ENCODE assay signal across 8 cellular contexts in genomic region chr20:18137412-18138265, GRCh38. TPM values are rescaled to one million over a fixed set of nuclear protein-coding genes. Genes with fewer than 3 reads are reported as not detected.
DNase-seq lines count a peak whose midpoint lies in the region; ATAC-seq and TF ChIP-seq lines count a peak whose summit lies in the region.

A gene with protein sequence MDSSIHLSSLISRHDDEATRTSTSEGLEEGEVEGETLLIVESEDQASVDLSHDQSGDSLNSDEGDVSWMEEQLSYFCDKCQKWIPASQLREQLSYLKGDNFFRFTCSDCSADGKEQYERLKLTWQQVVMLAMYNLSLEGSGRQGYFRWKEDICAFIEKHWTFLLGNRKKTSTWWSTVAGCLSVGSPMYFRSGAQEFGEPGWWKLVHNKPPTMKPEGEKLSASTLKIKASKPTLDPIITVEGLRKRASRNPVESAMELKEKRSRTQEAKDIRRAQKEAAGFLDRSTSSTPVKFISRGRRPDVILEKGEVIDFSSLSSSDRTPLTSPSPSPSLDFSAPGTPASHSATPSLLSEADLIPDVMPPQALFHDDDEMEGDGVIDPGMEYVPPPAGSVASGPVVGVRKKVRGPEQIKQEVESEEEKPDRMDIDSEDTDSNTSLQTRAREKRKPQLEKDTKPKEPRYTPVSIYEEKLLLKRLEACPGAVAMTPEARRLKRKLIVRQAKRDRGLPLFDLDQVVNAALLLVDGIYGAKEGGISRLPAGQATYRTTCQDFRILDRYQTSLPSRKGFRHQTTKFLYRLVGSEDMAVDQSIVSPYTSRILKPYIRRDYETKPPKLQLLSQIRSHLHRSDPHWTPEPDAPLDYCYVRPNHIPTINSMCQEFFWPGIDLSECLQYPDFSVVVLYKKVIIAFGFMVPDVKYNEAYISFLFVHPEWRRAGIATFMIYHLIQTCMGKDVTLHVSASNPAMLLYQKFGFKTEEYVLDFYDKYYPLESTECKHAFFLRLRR (plus strand): TSS chr20:18137863. CDS start chr20:18142661, 4,798 bp downstream.
A gene with protein sequence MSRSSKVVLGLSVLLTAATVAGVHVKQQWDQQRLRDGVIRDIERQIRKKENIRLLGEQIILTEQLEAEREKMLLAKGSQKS (plus strand): TSS chr20:18137863. CDS start chr20:18137956, 93 bp downstream.

- peak within 1 kb of the TSS; percentile 78 to 93 (median 89) for H3K27ac Mint-ChIP-seq in CD14-positive monocyte

- peak within 1 kb of the TSS; percentile 71 to 89 (median 81) for H3K27ac ChIP-seq in right lobe of liver

- peaks cover 0 to 7% (median 0%) of the 10 kb centered on the region in 4 donors for H3K36me3 ChIP-seq in right lobe of liver

- H3K4me1 Mint-ChIP-seq in CD14-positive monocyte: peaks cover 26% of the 10 kb centered on the region

- H3K9me3 Mint-ChIP-seq in CD14-positive monocyte: peaks cover 0 to 2% (median 0%) of the 10 kb centered on the region in 7 donors

- peak within 1 kb of the TSS; percentile 94 for H3K4me3 Mint-ChIP-seq in CD14-positive monocyte

- intact Hi-C loops in CD14-positive monocyte (cut with micrococcal nuclease) (loop anchor here (2.0 to 10.0 kb wide), 5 partner anchors 83 to 660 kb away; partner anchors contain the start of genes ZNF133 (in 2 of the 2) and OVOL2 (in 1 of the 2)), right lobe of liver (cut with DNase I) (no loop called here)

- peaks cover 0 to 20% (median 5%) of the 10 kb centered on the region in 4 donors for H3K4me1 ChIP-seq in right lobe of liver

- WGBS in right lobe of liver (ENCODE audit: insufficient coverage, low coverage, low lambda C conversion rate, missing lambda C conversion rate): 0% methylated on average over 12 of the region's 87 CpGs

- TF ChIP-seq CTCF in CD14-positive monocyte (IDR thresholded peaks at IDR 0.05): no peak
- no peak for TF ChIP-seq CTCF in right lobe of liver (IDR thresholded peaks at IDR 0.05)

- H3K36me3 Mint-ChIP-seq in CD14-positive monocyte: peaks cover 8% of the 10 kb centered on the region in 2 donors

- no peaks in the 10 kb centered on the region for H3K27me3 ChIP-seq in right lobe of liver

- peaks cover 0 to 4% (median 3%) of the 10 kb centered on the region in 3 donors for H3K27me3 Mint-ChIP-seq in CD14-positive monocyte (ENCODE audit: low read depth in 3 of 3)

- peak within 1 kb of the TSS; percentile 89 to 95 (median 91) for H3K4me3 ChIP-seq in right lobe of liver

- peak; percentile 84 for ATAC-seq in GM19328 (IDR thresholded peaks at IDR 0.05; ENCODE audit: unreplicated experiment)
- ATAC-seq in HG03469 (IDR thresholded peaks at IDR 0.05; ENCODE audit: unreplicated experiment): peak; percentile 80
- ATAC-seq in right lobe of liver: peak; percentile 96 to 98 (median 98)

- no peaks in the 10 kb centered on the region for H3K9me3 ChIP-seq in right lobe of liver

- DNase-seq in CD14-positive monocyte (ENCODE audit: low spot score): peak; percentile 82
- peak; percentile 89 for DNase-seq in NCI-H748 treated with DMSO at 0.1 percent for 48 hours (lab: John Stamatoyannopoulos, UW)
- peak; percentile 92 for DNase-seq in activated CD4-positive, alpha-beta T cell treated with anti-CD3 and anti-CD28 coated beads, Interleukin-2, amount 50 U/mL, for 48 hours
- DNase-seq in dermis microvascular lymphatic vessel endothelial cell (ENCODE audit: low read depth in 2 of 2): peak; percentile 80 to 94
- peak; percentile 92 to 93 (median 93) for DNase-seq in right lobe of liver
- peak; percentile 92 for DNase-seq in stimulated activated CD4-positive, alpha-beta T cell treated with anti-CD3 and anti-CD28 coated beads, Interleukin-4, amount 100 ng/mL, for 24 hours

- TF ChIP-seq POLR2A in right lobe of liver (IDR thresholded peaks at IDR 0.05): peak; percentile 72

RNA-seq across cellular contexts. Expression of the first gene that starts in this region (rescaled TPM):
- polyA plus RNA-seq in CD14-positive monocyte: 1 to 10 TPM; 3.4 to 5.7 TPM
- total RNA-seq in dermis microvascular lymphatic vessel endothelial cell: 6.5 and 8.7 TPM in 2 replicates
- 10 to 100 TPM in 2 of 6 experiments, 1 to 10 TPM in 4; 5.6 to 13.0 (median 7.9) TPM for total RNA-seq in right lobe of liver

RNA-seq across cellular contexts. Expression of the second gene that starts in this region (rescaled TPM):
- 10 to 100 TPM; 16.6 to 19.5 TPM for polyA plus RNA-seq in CD14-positive monocyte
- total RNA-seq in dermis microvascular lymphatic vessel endothelial cell (5.0 and 5.1 TPM in 2 replicates), right lobe of liver (10 to 100 TPM in 1 of 6 experiments, 1 to 10 TPM in 5; 5.1 to 10.6 (median 6.6) TPM)

Comparison
In these comparisons a context has a peak if more than half of its experiments do, and no peak if none do; other contexts are left out.
1. Peak in every context shown above with its lines: DNase-seq, ATAC-seq, H3K4me3 ChIP-seq and H3K27ac ChIP-seq.
2. intact Hi-C loops: an anchor here in CD14-positive monocyte (2.0 to 10.0 kb wide); none called in right lobe of liver.